21 cellular contexts compared by ENCODE assay signal in genomic region chr1:230240446-230241076, GRCh38.
A peak's percentile ranks its signal among the peaks of the same experiment; 100 is the strongest.
DNase-seq lines count a peak whose midpoint lies in the region; ATAC-seq, FAIRE-seq and TF ChIP-seq lines count a peak whose summit lies in the region.
"Had no signal": no experiment of that assay in that cellular context is flagged by ENCODE, and none has a peak within 500 bp of the region (broad histone marks: within the 10 kb centered on the region; RNA-seq: fewer than 3 reads in every experiment).

No MANE protein-coding gene starts in this region.

- no peak for DNase-seq in activated CD4-positive, CD25-positive, alpha-beta regulatory T cell (lab: John Stamatoyannopoulos, UW)
- no peak for DNase-seq in natural killer cell treated with Interleukin-12 subunit alpha and Interleukin-12 subunit beta and Interleukin-15 and Interleukin-18, amount 100 ng/mL, for 72 hours (ENCODE audit: low spot score)
- DNase-seq in natural killer cell (no peak), endothelial cell of umbilical vein (ENCODE audit: low read depth, low spot score) (peak; percentile 8), putamen (ENCODE audit: low spot score) (no peak), nephron progenitor cell (no peak)
- DNase-seq: activated gamma-delta T cell treated with Interleukin-2 at 50 U/mL for 16 hours; CD4-positive, alpha-beta T cell; H7; heart right ventricle; KBM-7; left ventricle myocardium inferior; NCI-H146; NCI-H2171; NCI-H69 had no signal

- H3K4me2 ChIP-seq in endothelial cell of umbilical vein (ENCODE audit: insufficient read depth, low read length) = no peak overlapping the region

- no peaks in the 10 kb centered on the region for H3K9me3 ChIP-seq in endothelial cell of umbilical vein (replicated peaks; ENCODE audit: control insufficient read depth, insufficient read depth, low read length)
- H3K9me3 ChIP-seq: left ventricle myocardium inferior had no signal

- H3K27ac Mint-ChIP-seq in natural killer cell treated with Interleukin-12 subunit alpha and Interleukin-12 subunit beta and Interleukin-15 and Interleukin-18, amount 100 ng/mL, for 72 hours = peak overlapping the region; percentile 58 to 60
- H3K27ac Mint-ChIP-seq in natural killer cell = no peak overlapping the region
- no peak overlapping the region for H3K27ac Mint-ChIP-seq in nephron progenitor cell
- H3K27ac Mint-ChIP-seq: CD4-positive, alpha-beta T cell; mesothelial cell of epicardium; nephron had no signal

- peaks cover 0 to under 1% of the 10 kb centered on the region in 2 experiments for H3K36me3 ChIP-seq in endothelial cell of umbilical vein (ENCODE audit: control insufficient read depth in 2 of 2, extremely low read depth in 1 of 2, insufficient read depth in 2 of 2, low read length in 2 of 2)

- peak overlapping the region; percentile 13 for H3K4me3 Mint-ChIP-seq in natural killer cell treated with Interleukin-12 subunit alpha and Interleukin-12 subunit beta and Interleukin-15 and Interleukin-18, amount 100 ng/mL, for 72 hours
- no peak overlapping the region for H3K4me3 Mint-ChIP-seq in natural killer cell
- H3K4me3 Mint-ChIP-seq in nephron progenitor cell = no peak overlapping the region
- H3K4me3 Mint-ChIP-seq: CD4-positive, alpha-beta T cell; mesothelial cell of epicardium; nephron had no signal

- intact Hi-C loops in natural killer cell (cut with micrococcal nuclease) = no loop called here
- intact Hi-C loops in endothelial cell of umbilical vein (cut with micrococcal nuclease) = no loop called here

- no peak for TF ChIP-seq CTCF in natural killer cell (IDR thresholded peaks at IDR 0.05)
- TF ChIP-seq CTCF in endothelial cell of umbilical vein (IDR thresholded peaks at IDR 0.05; ENCODE audit: extremely low read depth in 1 of 2, insufficient read depth in 1 of 2, low read depth in 1 of 2, low read length in 2 of 2) = no peak
- TF ChIP-seq CTCF in nephron progenitor cell (IDR thresholded peaks at IDR 0.05) = no peak

- H3K4me1 Mint-ChIP-seq in natural killer cell treated with Interleukin-12 subunit alpha and Interleukin-12 subunit beta and Interleukin-15 and Interleukin-18, amount 100 ng/mL, for 72 hours (ENCODE audit: low read depth in 2 of 2) = peaks cover 9 to 12% of the 10 kb centered on the region in 2 donors
- peaks cover 0 to 6% of the 10 kb centered on the region in 2 donors for H3K4me1 Mint-ChIP-seq in natural killer cell
- peaks cover 41% of the 10 kb centered on the region for H3K4me1 Mint-ChIP-seq in nephron progenitor cell
- H3K4me1 Mint-ChIP-seq: nephron had no signal

- H3K36me3 Mint-ChIP-seq in natural killer cell treated with Interleukin-12 subunit alpha and Interleukin-12 subunit beta and Interleukin-15 and Interleukin-18, amount 100 ng/mL, for 72 hours = peaks cover 13% of the 10 kb centered on the region
- H3K36me3 Mint-ChIP-seq in natural killer cell = no peaks in the 10 kb centered on the region
- H3K36me3 Mint-ChIP-seq in nephron progenitor cell (ENCODE audit: low read depth) = peaks cover 47% of the 10 kb centered on the region

- no peaks in the 10 kb centered on the region for H3K79me2 ChIP-seq in endothelial cell of umbilical vein (ENCODE audit: control insufficient read depth, insufficient read depth, low read length)

- FAIRE-seq in endothelial cell of umbilical vein (lab: Jason Lieb, UNC) = no peak

- ATAC-seq in activated CD4-positive, CD25-positive, alpha-beta regulatory T cell treated with anti-CD3 and anti-CD28 coated beads, Interleukin-2, amount 50 U/mL, for 24 hours = peak; percentile 44 to 64
- peak; percentile 65 to 85 for ATAC-seq in natural killer cell treated with Interleukin-12 subunit alpha and Interleukin-12 subunit beta and Interleukin-15 and Interleukin-18, amount 100 ng/mL, for 72 hours
- ATAC-seq in natural killer cell (no peak), HG02938 (IDR thresholded peaks at IDR 0.05; ENCODE audit: unreplicated experiment) (no peak)
- ATAC-seq: heart right ventricle had no signal

- dilution Hi-C loops in endothelial cell of umbilical vein (cut with MboI; ENCODE audit: extremely low pct_ligation_motif_present, low sequenced_read_pairs) = no loop called here

- no peak overlapping the region for H3K4me3 ChIP-seq in endothelial cell of umbilical vein (replicated peaks in 1 of 3; ENCODE audit: insufficient read depth in 1 of 3, low read depth in 1 of 3, low read length in 3 of 3)
- H3K4me3 ChIP-seq: heart right ventricle, left ventricle myocardium inferior had no signal

- BruUV-seq in endothelial cell of umbilical vein (replicated peaks; lab: Mats Ljungman, UMichigan) = no TSS peak

- POLR2A ChIA-PET in endothelial cell of umbilical vein (lab: Charles Lee) = no interaction called here

- no peak overlapping the region for H3K9ac ChIP-seq in endothelial cell of umbilical vein (replicated peaks; ENCODE audit: extremely low read depth, insufficient read depth, low read length)

- no peaks in the 10 kb centered on the region for H3K9me1 ChIP-seq in endothelial cell of umbilical vein (replicated peaks; ENCODE audit: control insufficient read depth, extremely low read depth, insufficient read depth, low read length)

- no peaks in the 10 kb centered on the region for H4K20me1 ChIP-seq in endothelial cell of umbilical vein (replicated peaks; ENCODE audit: control insufficient read depth, extremely low read depth, insufficient read depth, low read length)

- TF ChIP-seq POLR2A in endothelial cell of umbilical vein (IDR thresholded peaks at IDR 0.05; ENCODE audit: low read depth, low read length) = no peak

- no peaks in the 10 kb centered on the region for H3K9me3 Mint-ChIP-seq in natural killer cell treated with Interleukin-12 subunit alpha and Interleukin-12 subunit beta and Interleukin-15 and Interleukin-18, amount 100 ng/mL, for 72 hours
- peaks cover 0 to 7% of the 10 kb centered on the region in 2 donors for H3K9me3 Mint-ChIP-seq in natural killer cell
- H3K9me3 Mint-ChIP-seq in nephron progenitor cell = peaks cover 18% of the 10 kb centered on the region

- H2AFZ ChIP-seq in endothelial cell of umbilical vein (ENCODE audit: low read depth, low read length) = no peak overlapping the region

- no peaks in the 10 kb centered on the region for H3K27me3 Mint-ChIP-seq in natural killer cell treated with Interleukin-12 subunit alpha and Interleukin-12 subunit beta and Interleukin-15 and Interleukin-18, amount 100 ng/mL, for 72 hours
- H3K27me3 Mint-ChIP-seq in natural killer cell (ENCODE audit: low read depth in 2 of 2) (no peaks in the 10 kb centered on the region), nephron progenitor cell (ENCODE audit: low read depth, poor library complexity) (no peaks in the 10 kb centered on the region)
- H3K27me3 Mint-ChIP-seq: CD4-positive, alpha-beta T cell had no signal

- no peaks in the 10 kb centered on the region for H3K4me1 ChIP-seq in endothelial cell of umbilical vein (ENCODE audit: control insufficient read depth, extremely low read depth, insufficient read depth, low read length)

- H3K27ac ChIP-seq in endothelial cell of umbilical vein (ENCODE audit: insufficient read depth, low read depth, low read length) = no peak overlapping the region
- H3K27ac ChIP-seq: 22Rv1, epithelial cell of prostate, heart right ventricle, left ventricle myocardium inferior had no signal

- CTCF ChIA-PET in endothelial cell of umbilical vein (lab: Charles Lee) = interaction anchor here (1.5 kb wide), 1 partner anchor 19 kb away, joined by 3 read pairs; no protein-coding TSS in a partner anchor

- H3K27me3 ChIP-seq in endothelial cell of umbilical vein (ENCODE audit: control insufficient read depth in 2 of 2, insufficient read depth in 2 of 2, low read length in 2 of 2) = no peaks in the 10 kb centered on the region
- H3K27me3 ChIP-seq: heart right ventricle had no signal

TF ChIP-seq in endothelial cell of umbilical vein, 7 proteins besides CTCF, POLR2A, EP300 and RAD21:
- no peak for TF ChIP-seq GATA2 (IDR thresholded peaks at IDR 0.05; ENCODE audit: insufficient read depth, insufficient read length, low read depth, low read length)
- TF ChIP-seq FOS (IDR thresholded peaks at IDR 0.05; ENCODE audit: borderline replicate concordance, insufficient read depth, low read length) = no peak
- TF ChIP-seq POLR2AphosphoS5 (IDR thresholded peaks at IDR 0.05; ENCODE audit: insufficient read depth, low read depth, low read length) = no peak
- TF ChIP-seq EZH2 (IDR thresholded peaks at IDR 0.05; ENCODE audit: borderline replicate concordance, low read depth, low read length, severe bottlenecking) = no peak
- TF ChIP-seq JUN (IDR thresholded peaks at IDR 0.05; ENCODE audit: borderline replicate concordance, insufficient read depth, insufficient read length, low read depth) = no peak
- TF ChIP-seq MAX (IDR thresholded peaks at IDR 0.05; ENCODE audit: insufficient read depth, insufficient read length) = no peak
- TF ChIP-seq MYC (IDR thresholded peaks at IDR 0.05; ENCODE audit: low read depth, low read length) = no peak

Comparison
In these comparisons a context has a peak if more than half of its experiments do, and no peak if none do; other contexts are left out.
1. ATAC-seq: peak in activated CD4-positive, CD25-positive, alpha-beta regulatory T cell treated with anti-CD3 and anti-CD28 coated beads, Interleukin-2, amount 50 U/mL, for 24 hours (2 of 2) and natural killer cell treated with Interleukin-12 subunit alpha and Interleukin-12 subunit beta and Interleukin-15 and Interleukin-18, amount 100 ng/mL, for 72 hours (2 of 2); none in natural killer cell (0 of 3) and HG02938 (single experiment).
2. H3K27ac Mint-ChIP-seq: peak in natural killer cell treated with Interleukin-12 subunit alpha and Interleukin-12 subunit beta and Interleukin-15 and Interleukin-18, amount 100 ng/mL, for 72 hours (2 of 2); none in natural killer cell (0 of 2) and nephron progenitor cell (single experiment).